30 cellular contexts compared by ENCODE assay signal in the genomic region with DNA sequence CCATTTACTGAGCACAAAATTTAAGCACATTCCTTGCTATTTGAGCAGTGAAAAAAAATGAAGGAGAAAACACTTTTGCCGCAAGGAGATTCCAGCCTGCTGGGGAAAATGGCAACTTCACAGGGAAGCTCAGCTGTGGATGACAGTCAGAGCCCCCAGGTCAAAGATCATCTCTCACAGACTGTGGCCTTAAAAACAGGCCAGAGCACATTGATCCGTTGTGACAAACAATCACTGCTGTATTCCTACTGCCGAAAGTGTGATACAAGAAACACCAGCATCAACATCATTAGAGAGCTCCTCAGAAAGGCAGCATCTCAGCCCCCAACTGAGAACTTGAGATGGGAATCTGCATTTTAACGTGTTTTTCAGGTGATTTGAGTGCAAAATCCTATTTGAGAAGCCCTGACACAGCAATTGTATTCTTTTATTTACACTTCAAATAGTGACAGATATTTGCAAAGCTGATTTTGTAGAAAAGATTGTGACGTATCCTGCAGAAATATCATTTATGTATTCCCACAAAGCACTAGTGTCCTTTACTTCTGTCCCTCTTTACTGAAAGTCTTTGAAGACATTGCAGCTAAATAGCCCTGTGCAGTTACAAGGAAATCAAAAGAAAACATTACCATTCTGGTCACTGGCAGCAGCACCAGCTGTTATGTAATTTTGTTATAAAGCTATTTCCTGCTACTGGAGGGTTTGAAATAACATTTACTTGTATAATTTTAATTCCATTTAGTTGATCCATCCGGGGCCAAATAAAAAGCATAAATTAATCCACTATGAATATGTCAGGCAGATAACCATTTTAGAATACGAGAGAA.
DNase-seq lines count a peak whose midpoint lies in the region; ATAC-seq and TF ChIP-seq lines count a peak whose summit lies in the region.
"Had no signal": no experiment of that assay in that cellular context is flagged by ENCODE, and none has a peak within 500 bp of the region (broad histone marks: within the 10 kb centered on the region; RNA-seq: fewer than 3 reads in every experiment).

No MANE protein-coding gene starts in this region.

- ATAC-seq in HG02840 (IDR thresholded peaks at IDR 0.05; ENCODE audit: low FRiP score, unreplicated experiment): no peak
- ATAC-seq: activated CD4-positive, CD25-positive, alpha-beta regulatory T cell treated with anti-CD3 and anti-CD28 coated beads, Interleukin-2, amount 50 U/mL, for 24 hours; gastroesophageal sphincter; left lung; mucosa of descending colon; natural killer cell treated with Interleukin-12 subunit alpha and Interleukin-12 subunit beta and Interleukin-15 and Interleukin-18, amount 100 ng/mL, for 72 hours; stimulated activated naive B cell treated with anti-CD40 and anti-IgM and Interleukin-4, amounts not matched to agents 10 μg/mL and 1 μg/mL and 100 μg/mL, for 72 hours had no signal

- H3K36me3 ChIP-seq in ectodermal cell (ENCODE audit: control insufficient read depth, insufficient read depth, low read length): no peaks in the 10 kb centered on the region
- H3K36me3 ChIP-seq: BLaER1 treated with 17β-estradiol and CSF1 and Interleukin-3, amounts not matched to agents 10 nM and 100 nM; gastroesophageal sphincter; left lung; SJSA1; thoracic aorta; uterus had no signal

- H3K4me3 ChIP-seq in ectodermal cell (ENCODE audit: insufficient read depth, low read depth, low read length): no peak overlapping the region
- H3K4me3 ChIP-seq: BLaER1 treated with 17β-estradiol and CSF1 and Interleukin-3, amounts not matched to agents 10 nM and 100 nM; coronary artery; gastroesophageal sphincter; left lung; mucosa of descending colon; SJSA1; thoracic aorta; uterus had no signal

- H3K9me3 ChIP-seq in ectodermal cell (ENCODE audit: control insufficient read depth, low read length): no peaks in the 10 kb centered on the region
- H3K9me3 ChIP-seq: BLaER1 treated with 17β-estradiol and CSF1 and Interleukin-3, amounts not matched to agents 10 nM and 100 nM; gastroesophageal sphincter; left lung; mucosa of descending colon; SJSA1; thoracic aorta; uterus had no signal

- no peak overlapping the region for H3K27ac Mint-ChIP-seq in endothelial cell (ENCODE audit: unreplicated experiment)
- H3K27ac Mint-ChIP-seq: activated CD4-positive, alpha-beta memory T cell treated with anti-CD3 and anti-CD28 coated beads for 36 hours; activated naive CD4-positive, alpha-beta T cell treated with anti-CD3 and anti-CD28 coated beads for 36 hours; activated T-helper 1 cell treated with anti-CD3 and anti-CD28 coated beads, Interleukin-12 subunit alpha, Interleukin-12 subunit beta, Interleukin-2, Interleukin-4 antibody, amounts not matched to agents 30 ng/mL and 10 ng/mL and 1 ng/mL, durations not matched to agents 14 hours and 24 hours and 36 hours; natural killer cell treated with Interleukin-12 subunit alpha and Interleukin-12 subunit beta and Interleukin-15 and Interleukin-18, amount 100 ng/mL, for 72 hours; stimulated activated naive B cell treated with anti-CD40 and anti-IgM and Interleukin-4, amounts not matched to agents 10 μg/mL and 1 μg/mL and 100 μg/mL, for 72 hours had no signal

- H3K27ac ChIP-seq in ectodermal cell (ENCODE audit: insufficient read depth, low read depth, low read length, poor library complexity, severe bottlenecking): peak overlapping the region; percentile 56
- H3K27ac ChIP-seq: BLaER1 treated with 17β-estradiol and CSF1 and Interleukin-3, amounts not matched to agents 10 nM and 100 nM; coronary artery; gastroesophageal sphincter; left lung; SJSA1; thoracic aorta; uterus had no signal

- H3K4me1 Mint-ChIP-seq in endothelial cell (ENCODE audit: unreplicated experiment): peaks cover 32% of the 10 kb centered on the region
- H3K4me1 Mint-ChIP-seq: stimulated activated naive B cell treated with anti-CD40 and anti-IgM and Interleukin-4, amounts not matched to agents 10 μg/mL and 1 μg/mL and 100 μg/mL, for 72 hours had no signal

- peaks cover 16% of the 10 kb centered on the region for H3K4me1 ChIP-seq in ectodermal cell (ENCODE audit: control insufficient read depth, insufficient read depth, low read length)
- H3K4me1 ChIP-seq: BLaER1 treated with 17β-estradiol and CSF1 and Interleukin-3, amounts not matched to agents 10 nM and 100 nM; gastroesophageal sphincter; left lung; SJSA1; uterus had no signal

- H3K9me3 Mint-ChIP-seq in endothelial cell (ENCODE audit: unreplicated experiment): no peaks in the 10 kb centered on the region
- H3K9me3 Mint-ChIP-seq: activated CD4-positive, alpha-beta memory T cell treated with anti-CD3 and anti-CD28 coated beads for 36 hours; activated T-helper 1 cell treated with anti-CD3 and anti-CD28 coated beads, Interleukin-12 subunit alpha, Interleukin-12 subunit beta, Interleukin-2, Interleukin-4 antibody, amounts not matched to agents 30 ng/mL and 10 ng/mL and 1 ng/mL, durations not matched to agents 14 hours and 24 hours and 36 hours; natural killer cell treated with Interleukin-12 subunit alpha and Interleukin-12 subunit beta and Interleukin-15 and Interleukin-18, amount 100 ng/mL, for 72 hours had no signal

- WGBS in ectodermal cell, 2 experiments: 12 to 33% methylated on average over 4 to 5 of the region's 7 CpGs

- H3K4me3 Mint-ChIP-seq in endothelial cell (ENCODE audit: unreplicated experiment): no peak overlapping the region
- H3K4me3 Mint-ChIP-seq: activated CD4-positive, alpha-beta memory T cell treated with anti-CD3 and anti-CD28 coated beads for 36 hours; activated naive CD4-positive, alpha-beta T cell treated with anti-CD3 and anti-CD28 coated beads for 36 hours; activated T-helper 1 cell treated with anti-CD3 and anti-CD28 coated beads, Interleukin-12 subunit alpha, Interleukin-12 subunit beta, Interleukin-2, Interleukin-4 antibody, amounts not matched to agents 30 ng/mL and 10 ng/mL and 1 ng/mL, durations not matched to agents 14 hours and 24 hours and 36 hours; natural killer cell treated with Interleukin-12 subunit alpha and Interleukin-12 subunit beta and Interleukin-15 and Interleukin-18, amount 100 ng/mL, for 72 hours; stimulated activated naive B cell treated with anti-CD40 and anti-IgM and Interleukin-4, amounts not matched to agents 10 μg/mL and 1 μg/mL and 100 μg/mL, for 72 hours had no signal

- H3K27me3 ChIP-seq in ectodermal cell (ENCODE audit: control insufficient read depth, insufficient read depth, low read length, poor library complexity, severe bottlenecking): no peaks in the 10 kb centered on the region
- H3K27me3 ChIP-seq: BLaER1 treated with 17β-estradiol and CSF1 and Interleukin-3, amounts not matched to agents 10 nM and 100 nM; gastroesophageal sphincter; left lung; uterus had no signal

- H3K36me3 Mint-ChIP-seq in endothelial cell (ENCODE audit: low read depth, unreplicated experiment): no peaks in the 10 kb centered on the region
- H3K36me3 Mint-ChIP-seq: activated CD4-positive, alpha-beta memory T cell treated with anti-CD3 and anti-CD28 coated beads for 36 hours; stimulated activated naive B cell treated with anti-CD40 and anti-IgM and Interleukin-4, amounts not matched to agents 10 μg/mL and 1 μg/mL and 100 μg/mL, for 72 hours had no signal

- DNase-seq in SK-N-DZ (ENCODE audit: low spot score): peak; percentile 12
- peak; percentile 30 for DNase-seq in medulla oblongata (ENCODE audit: extremely low spot score)
- DNase-seq in stromal cell of bone marrow (ENCODE audit: low read depth): peak; percentile 35
- no peak for DNase-seq in activated CD4-positive, CD25-positive, alpha-beta regulatory T cell (lab: John Stamatoyannopoulos, UW)
- no peak for DNase-seq in endothelial cell (ENCODE audit: low spot score)
- DNase-seq in NCI-H526 (lab: John Stamatoyannopoulos, UW): no peak
- DNase-seq: activated CD4-positive, alpha-beta memory T cell treated with anti-CD3 and anti-CD28 coated beads for 36 hours; activated CD8-positive, alpha-beta memory T cell treated with anti-CD3 and anti-CD28 coated beads, Interleukin-2, amount 50 U/mL, for 4 hours; activated naive CD4-positive, alpha-beta T cell treated with anti-CD3 and anti-CD28 coated beads for 36 hours; COR-L47; DMS79; GOT3; left lung; mucosa of descending colon; NCI-H1105; NCI-H1930; NCI-H748 treated with DMSO at 0.1 percent for 48 hours; RPMI8226; stimulated activated naive B cell treated with anti-CD40 and anti-IgM and Interleukin-4, amounts not matched to agents 10 μg/mL and 1 μg/mL and 100 μg/mL, for 72 hours; uterus had no signal

- TF ChIP-seq CTCF in endothelial cell (IDR thresholded peaks at IDR 0.05; ENCODE audit: unreplicated experiment): no peak

- no peaks in the 10 kb centered on the region for H3K27me3 Mint-ChIP-seq in endothelial cell (ENCODE audit: unreplicated experiment)
- H3K27me3 Mint-ChIP-seq: activated CD4-positive, alpha-beta memory T cell treated with anti-CD3 and anti-CD28 coated beads for 36 hours; natural killer cell treated with Interleukin-12 subunit alpha and Interleukin-12 subunit beta and Interleukin-15 and Interleukin-18, amount 100 ng/mL, for 72 hours; stimulated activated naive B cell treated with anti-CD40 and anti-IgM and Interleukin-4, amounts not matched to agents 10 μg/mL and 1 μg/mL and 100 μg/mL, for 72 hours had no signal

Comparison
In these comparisons a context has a peak if more than half of its experiments do, and no peak if none do; other contexts are left out.
1. DNase-seq: peak in SK-N-DZ (single experiment), medulla oblongata (single experiment) and stromal cell of bone marrow (single experiment); none in activated CD4-positive, CD25-positive, alpha-beta regulatory T cell (0 of 4), endothelial cell (single experiment) and NCI-H526 (0 of 2).